In genomic region chr3:134039161-134039862, GRCh38 we compare ENCODE assay signal across 11 cellular contexts. TPM values are rescaled to one million over a fixed set of nuclear protein-coding genes. Genes with fewer than 3 reads are reported as not detected.
DNase-seq lines count a peak whose midpoint lies in the region; ATAC-seq and TF ChIP-seq lines count a peak whose summit lies in the region.
"Had no signal": no experiment of that assay in that cellular context is flagged by ENCODE, and none has a peak within 500 bp of the region (broad histone marks: within the 10 kb centered on the region; RNA-seq: fewer than 3 reads in every experiment).

No MANE protein-coding gene starts in this region.

- DNase-seq in BJ (ENCODE audit: low read depth) (no peak), LoVo (ENCODE audit: low spot score) (peak; percentile 82), esophagus muscularis mucosa (ENCODE audit: extremely low spot score) (peak; percentile 86), mucosa of descending colon (peak; percentile 80 to 84 (median 82)), NCI-H1417 (lab: John Stamatoyannopoulos, UW) (no peak), SHP77 (lab: John Stamatoyannopoulos, UW) (no peak), NCI-H146 (lab: John Stamatoyannopoulos, UW) (no peak)
- DNase-seq in activated T-helper 2 cell treated with anti-CD3 and anti-CD28 coated beads, Interferon-gamma antibody, Interleukin-2, Interleukin-4, amounts not matched to agents 10 μg/mL and 5 μg/mL and 100 μg/mL, durations not matched to agents 14 hours and 24 hours and 36 hours (ENCODE audit: low spot score): no peak
- DNase-seq: activated effector memory CD4-positive, alpha-beta T cell treated with Interleukin-2 at 50 U/mL for 16 hours; effector memory CD8-positive, alpha-beta T cell had no signal

- WGBS in esophagus muscularis mucosa: 88% methylated on average over 5 of the region's 8 CpGs

- no peak overlapping the region for H3K27ac Mint-ChIP-seq in activated T-helper 2 cell treated with anti-CD3 and anti-CD28 coated beads, Interferon-gamma antibody, Interleukin-2, Interleukin-4, amounts not matched to agents 10 μg/mL and 5 μg/mL and 100 μg/mL, durations not matched to agents 14 hours and 24 hours and 36 hours
- H3K27ac Mint-ChIP-seq: effector memory CD8-positive, alpha-beta T cell had no signal

- peaks cover 0 to 8% (median 2%) of the 10 kb centered on the region in 4 donors for H3K4me1 ChIP-seq in esophagus muscularis mucosa
- H3K4me1 ChIP-seq in mucosa of descending colon (ENCODE audit: low read depth): peaks cover 12% of the 10 kb centered on the region

- peaks cover 6% of the 10 kb centered on the region for H3K9me3 Mint-ChIP-seq in activated T-helper 2 cell treated with anti-CD3 and anti-CD28 coated beads, Interferon-gamma antibody, Interleukin-2, Interleukin-4, amounts not matched to agents 10 μg/mL and 5 μg/mL and 100 μg/mL, durations not matched to agents 14 hours and 24 hours and 36 hours
- H3K9me3 Mint-ChIP-seq: effector memory CD8-positive, alpha-beta T cell had no signal

- H3K9me3 ChIP-seq in esophagus muscularis mucosa (peaks cover 0 to 2% (median 0%) of the 10 kb centered on the region in 4 donors), mucosa of descending colon (peaks cover 3% of the 10 kb centered on the region)

- H3K27ac ChIP-seq in esophagus muscularis mucosa (replicated peaks in 1 of 4): no peak overlapping the region

- POLR2A ChIA-PET in BJ (lab: Charles Lee): no interaction called here

- H3K36me3 Mint-ChIP-seq in activated T-helper 2 cell treated with anti-CD3 and anti-CD28 coated beads, Interferon-gamma antibody, Interleukin-2, Interleukin-4, amounts not matched to agents 10 μg/mL and 5 μg/mL and 100 μg/mL, durations not matched to agents 14 hours and 24 hours and 36 hours (ENCODE audit: low read depth): no peaks in the 10 kb centered on the region

- H3K4me3 Mint-ChIP-seq in activated T-helper 2 cell treated with anti-CD3 and anti-CD28 coated beads, Interferon-gamma antibody, Interleukin-2, Interleukin-4, amounts not matched to agents 10 μg/mL and 5 μg/mL and 100 μg/mL, durations not matched to agents 14 hours and 24 hours and 36 hours (ENCODE audit: low read depth): no peak overlapping the region
- H3K4me3 Mint-ChIP-seq: effector memory CD8-positive, alpha-beta T cell had no signal

- no peaks in the 10 kb centered on the region for H3K27me3 ChIP-seq in BJ (ENCODE audit: control insufficient read depth, insufficient read depth, low read length)
- H3K27me3 ChIP-seq in esophagus muscularis mucosa: no peaks in the 10 kb centered on the region

- H3K27me3 Mint-ChIP-seq in activated T-helper 2 cell treated with anti-CD3 and anti-CD28 coated beads, Interferon-gamma antibody, Interleukin-2, Interleukin-4, amounts not matched to agents 10 μg/mL and 5 μg/mL and 100 μg/mL, durations not matched to agents 14 hours and 24 hours and 36 hours (ENCODE audit: low read depth): peaks cover 2% of the 10 kb centered on the region

- TF ChIP-seq EP300 in esophagus muscularis mucosa (IDR thresholded peaks at IDR 0.05): no peak

- intact Hi-C loops in esophagus muscularis mucosa (cut with DNase I) (loop anchor here (10.0 kb wide), 1 partner anchor 105 kb away; no protein-coding TSS in a partner anchor), mucosa of descending colon (cut with DNase I, micrococcal nuclease) (no loop called here)
- intact Hi-C loops in activated T-helper 2 cell treated with anti-CD3 and anti-CD28 coated beads, Interferon-gamma antibody, Interleukin-2, Interleukin-4, amounts not matched to agents 10 μg/mL and 5 μg/mL and 100 μg/mL, durations not matched to agents 14 hours and 24 hours and 36 hours (cut with micrococcal nuclease): no loop called here

- CTCF ChIA-PET in BJ (lab: Yijun Ruan, JAX): no interaction called here

- H3K36me3 ChIP-seq in BJ (ENCODE audit: control insufficient read depth, insufficient read depth, low read length) (no peaks in the 10 kb centered on the region), esophagus muscularis mucosa (no peaks in the 10 kb centered on the region), mucosa of descending colon (ENCODE audit: low read depth) (no peaks in the 10 kb centered on the region)

- no peak for TF ChIP-seq POLR2A in esophagus muscularis mucosa (IDR thresholded peaks at IDR 0.05; ENCODE audit: low read depth)

- H3K4me1 Mint-ChIP-seq in activated T-helper 2 cell treated with anti-CD3 and anti-CD28 coated beads, Interferon-gamma antibody, Interleukin-2, Interleukin-4, amounts not matched to agents 10 μg/mL and 5 μg/mL and 100 μg/mL, durations not matched to agents 14 hours and 24 hours and 36 hours (ENCODE audit: low read depth): no peaks in the 10 kb centered on the region

- no peak overlapping the region for H3K4me3 ChIP-seq in BJ (ENCODE audit: low read depth, low read length)
- no peak overlapping the region for H3K4me3 ChIP-seq in esophagus muscularis mucosa
- H3K4me3 ChIP-seq in mucosa of descending colon: no peak overlapping the region

- TF ChIP-seq CTCF in BJ (IDR thresholded peaks at IDR 0.05; ENCODE audit: insufficient read depth, low read depth, low read length) (peak; percentile 14; the same call in 1 of the 2 replicates), esophagus muscularis mucosa (IDR thresholded peaks at IDR 0.05) (peak in 1 of 3 experiments; percentile 11), mucosa of descending colon (IDR thresholded peaks at IDR 0.05) (no peak)

- ATAC-seq in mucosa of descending colon: peak; percentile 91
- ATAC-seq: effector memory CD8-positive, alpha-beta T cell had no signal

RNA-seq across cellular contexts. Expression of gene SLCO2A1, which starts 9.6 kb away (rescaled TPM):
- 2.6 and 5.4 TPM in 2 replicates for polyA plus RNA-seq in BJ (2011; rRNA removed)
- polyA minus RNA-seq in BJ (2011; rRNA and poly(A)+ RNA removed): 2.9 and 4.2 TPM in 2 replicates
- total RNA-seq in esophagus muscularis mucosa (10 to 100 TPM in 3 of 4 donors, 1 to 10 TPM in 1; 8.3 to 17.6 (median 13.8) TPM), mucosa of descending colon (10 to 100 TPM; 34.3 to 72.2 (median 67.7) TPM)
- total RNA-seq in activated T-helper 2 cell treated with anti-CD3 and anti-CD28 coated beads, Interferon-gamma antibody, Interleukin-2, Interleukin-4, amounts not matched to agents 10 μg/mL and 5 μg/mL and 100 μg/mL, durations not matched to agents 14 hours and 24 hours and 36 hours: not detected in 2 replicates
- total RNA-seq: T-helper 1 cell treated with Interleukin-12 subunit alpha and Interleukin-12 subunit beta and Interleukin-4 antibody, amounts not matched to agents 30 ng/mL and 1 ng/mL, for 36 hours had no signal

Comparison
In these comparisons a context has a peak if more than half of its experiments do, and no peak if none do; other contexts are left out.
1. DNase-seq: peak in LoVo (single experiment), esophagus muscularis mucosa (single experiment) and mucosa of descending colon (3 of 3); none in BJ (single experiment), activated T-helper 2 cell treated with anti-CD3 and anti-CD28 coated beads, Interferon-gamma antibody, Interleukin-2, Interleukin-4, amounts not matched to agents 10 μg/mL and 5 μg/mL and 100 μg/mL, durations not matched to agents 14 hours and 24 hours and 36 hours (single experiment), NCI-H1417 (0 of 3), SHP77 (0 of 2) and NCI-H146 (single experiment).